ENCODE assay signal across 9 cellular contexts in the genomic region with DNA sequence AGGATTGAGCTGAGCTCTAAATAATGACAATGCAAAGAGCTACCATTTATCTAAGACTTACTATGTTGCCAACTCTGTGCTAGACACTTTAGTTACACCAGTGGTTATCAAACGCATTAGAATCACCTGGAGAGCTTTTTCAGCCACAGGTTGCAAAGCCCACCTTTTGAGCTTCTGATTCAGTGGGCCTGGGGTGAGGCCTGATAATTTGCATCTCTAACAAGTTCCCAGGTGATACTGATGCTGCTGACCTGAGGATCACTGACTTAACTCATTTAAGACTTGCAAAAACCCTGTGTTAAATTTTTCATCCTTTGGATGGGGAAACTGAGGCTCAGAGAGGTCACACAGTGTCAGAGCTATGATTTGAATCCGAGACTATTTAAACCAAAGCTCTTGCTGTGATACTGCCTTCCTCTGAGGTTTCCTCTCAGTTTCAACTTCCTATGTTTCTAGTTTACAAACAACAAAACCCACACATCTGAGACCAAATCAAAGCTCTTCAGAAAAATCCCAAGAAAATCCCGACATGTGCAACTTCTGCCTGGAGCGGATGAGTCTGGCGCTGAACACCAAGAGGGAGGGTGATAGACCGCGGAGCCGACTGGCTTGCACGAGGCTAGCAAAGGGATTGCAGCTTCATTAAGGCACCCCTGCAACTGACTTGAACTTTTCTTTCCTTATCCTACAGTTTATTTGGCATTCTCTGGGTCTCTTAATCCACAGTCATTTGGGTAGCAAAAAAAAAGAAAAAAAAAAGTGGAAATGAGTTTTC.
DNase-seq lines count a peak whose midpoint lies in the region; ATAC-seq and TF ChIP-seq lines count a peak whose summit lies in the region.
"Had no signal": no experiment of that assay in that cellular context is flagged by ENCODE, and none has a peak within 500 bp of the region (broad histone marks: within the 10 kb centered on the region; RNA-seq: fewer than 3 reads in every experiment).

No MANE protein-coding gene starts in this region.

- ATAC-seq in body of pancreas (peak; percentile 21), left colon (peak; percentile 23), thoracic aorta (ENCODE audit: insufficient number of reproducible peaks, low FRiP score, low read depth) (no peak), HG02885 (IDR thresholded peaks at IDR 0.05; ENCODE audit: poor library complexity, unreplicated experiment) (no peak), GM18520 (IDR thresholded peaks at IDR 0.05; ENCODE audit: unreplicated experiment) (no peak), GM19395 (IDR thresholded peaks at IDR 0.05; ENCODE audit: unreplicated experiment) (no peak)

- no peaks in the 10 kb centered on the region for H3K36me3 ChIP-seq in HUES6 (ENCODE audit: control insufficient read depth, insufficient read depth, low read length)
- H3K36me3 ChIP-seq in body of pancreas (replicated peaks in 1 of 2; ENCODE audit: insufficient read depth in 1 of 2, low read depth in 2 of 2): no peaks in the 10 kb centered on the region
- H3K36me3 ChIP-seq in thoracic aorta: no peaks in the 10 kb centered on the region

- peak in 1 of 4 donors; percentile 21 for DNase-seq in body of pancreas
- DNase-seq in left colon: peak; percentile 20 to 34
- no peak for DNase-seq in thoracic aorta (ENCODE audit: low spot score)
- DNase-seq: activated naive CD8-positive, alpha-beta T cell treated with anti-CD3 and anti-CD28 coated beads for 36 hours; NCI-H524 treated with DMSO at 0.1 percent for 48 hours had no signal

- H3K27ac ChIP-seq in HUES6 (ENCODE audit: low read depth, low read length): peak overlapping the region; percentile 6; the same call in 1 of the 2 replicates
- H3K27ac ChIP-seq in body of pancreas: peak overlapping the region in 1 of 4 donors; percentile 29
- peak overlapping the region in 1 of 2 donors; percentile 41 for H3K27ac ChIP-seq in thoracic aorta

- intact Hi-C loops in body of pancreas (cut with DNase I): no loop called here
- intact Hi-C loops in left colon (cut with DNase I, micrococcal nuclease): no loop called here

- H3K4me3 ChIP-seq in HUES6 (ENCODE audit: low read depth, low read length) (no peak overlapping the region), body of pancreas (peak overlapping the region in 1 of 2 donors; percentile 14), thoracic aorta (peak overlapping the region; percentile 70)

- no peak for TF ChIP-seq POLR2A in body of pancreas (IDR thresholded peaks at IDR 0.05)

- TF ChIP-seq CTCF in body of pancreas (IDR thresholded peaks at IDR 0.05): no peak
- TF ChIP-seq CTCF in thoracic aorta (IDR thresholded peaks at IDR 0.05): no peak

- peaks cover 19% of the 10 kb centered on the region for H3K4me1 ChIP-seq in HUES6 (ENCODE audit: control insufficient read depth, insufficient read depth, low read length)
- H3K4me1 ChIP-seq in body of pancreas: peaks cover 5% of the 10 kb centered on the region
- H3K4me1 ChIP-seq in thoracic aorta (ENCODE audit: control insufficient read depth in 1 of 2, low read depth in 2 of 2): peaks cover 10 to 21% of the 10 kb centered on the region in 2 donors

- H3K27me3 ChIP-seq in HUES6 (ENCODE audit: control insufficient read depth, insufficient read depth, low read length) (no peaks in the 10 kb centered on the region), body of pancreas (no peaks in the 10 kb centered on the region), thoracic aorta (replicated peaks; ENCODE audit: insufficient read depth) (no peaks in the 10 kb centered on the region)

- H3K9me3 ChIP-seq in HUES6 (ENCODE audit: control insufficient read depth, insufficient read depth, low read depth, low read length) (no peaks in the 10 kb centered on the region), body of pancreas (no peaks in the 10 kb centered on the region), thoracic aorta (no peaks in the 10 kb centered on the region)

- WGBS in body of pancreas, 2 donors: 21 to 42% methylated on average over 9 of the region's 9 CpGs

- no peak overlapping the region for H3K9ac ChIP-seq in HUES6 (ENCODE audit: low read length)

Comparison
In these comparisons a context has a peak if more than half of its experiments do, and no peak if none do; other contexts are left out.
1. ATAC-seq: peak in body of pancreas (single experiment) and left colon (single experiment); none in thoracic aorta (single experiment), HG02885 (single experiment), GM18520 (single experiment) and GM19395 (single experiment).